ENCODE assay signal across 8 cellular contexts in genomic region chr2:132038883-132039235, GRCh38.
A peak's percentile ranks its signal among the peaks of the same experiment; 100 is the strongest.
DNase-seq lines count a peak whose midpoint lies in the region; TF ChIP-seq lines count a peak whose summit lies in the region.
"Not testable (repeated sequence)": the region's sequence is repeated elsewhere in the genome, so short reads cannot be mapped to it uniquely, and the experiment has no call there.

No MANE protein-coding gene starts in this region.

- H3K27ac Mint-ChIP-seq in IgD-negative memory B cell: not testable (repeated sequence)

- not testable (repeated sequence) for H3K27ac ChIP-seq in BLaER1; brain microvascular endothelial cell; osteoblast (ENCODE audit: low read depth, low read length); suprapubic skin
- H3K27ac ChIP-seq in WERI-Rb-1: peak overlapping the region; percentile 61; the same call in 1 of the 2 replicates

- H3K36me3 Mint-ChIP-seq in IgD-negative memory B cell: not testable (repeated sequence)

- not testable (repeated sequence) for TF ChIP-seq CTCF in WERI-Rb-1 (IDR thresholded peaks at IDR 0.05; ENCODE audit: low read depth, low read length); brain microvascular endothelial cell (IDR thresholded peaks at IDR 0.05; ENCODE audit: low read depth, low read length, missing control alignments); fibroblast of the aortic adventitia (IDR thresholded peaks at IDR 0.05; ENCODE audit: insufficient read depth, low read length); lower leg skin (IDR thresholded peaks at IDR 0.05); osteoblast (IDR thresholded peaks at IDR 0.05; ENCODE audit: extremely low read depth, low read depth, low read length); suprapubic skin (IDR thresholded peaks at IDR 0.05)

- H3K79me2 ChIP-seq in osteoblast (ENCODE audit: insufficient read depth, low read length): not testable (repeated sequence)

- H3K4me3 Mint-ChIP-seq in IgD-negative memory B cell: peak overlapping the region in 3 of 4 donors; percentile 68 to 79 (median 79)

- not testable (repeated sequence) for H3K9me3 ChIP-seq in BLaER1; WERI-Rb-1 (ENCODE audit: severe bottlenecking); osteoblast (ENCODE audit: low read depth, low read length); suprapubic skin

- in situ Hi-C loops in brain microvascular endothelial cell (cut with HindIII; ENCODE audit: low pct_ligation_motif_present, low sequenced_read_pairs): not testable (repeated sequence)

- not testable (repeated sequence) for H3K9ac ChIP-seq in BLaER1

- not testable (repeated sequence) for DNase-seq in WERI-Rb-1; brain microvascular endothelial cell; fibroblast of the aortic adventitia (ENCODE audit: low read depth); lower leg skin (ENCODE audit: low spot score in 2 of 2); osteoblast (ENCODE audit: insufficient read length, low spot score, missing footprints); suprapubic skin (ENCODE audit: low spot score in 2 of 2)

- peak overlapping the region; percentile 93 for H3K4me2 ChIP-seq in BLaER1
- H3K4me2 ChIP-seq in osteoblast (ENCODE audit: insufficient read depth, low read length): peak overlapping the region; percentile 70

- H3K36me3 ChIP-seq in BLaER1; WERI-Rb-1; brain microvascular endothelial cell (replicated peaks); osteoblast (ENCODE audit: insufficient read depth, low read length); suprapubic skin: not testable (repeated sequence)

- H3K4me1 ChIP-seq in BLaER1; osteoblast (ENCODE audit: insufficient read depth, low read length): not testable (repeated sequence)
- H3K4me1 ChIP-seq in suprapubic skin: peaks cover 14% of the 10 kb centered on the region

- WGBS in lower leg skin, 2 donors: 3 to 6% methylated on average over 1 of the region's 1 CpG
- 7% methylated on average over 1 of the region's 1 CpG for WGBS in suprapubic skin

- not testable (repeated sequence) for H2AFZ ChIP-seq in osteoblast (ENCODE audit: low read length)

- not testable (repeated sequence) for H3K9me3 Mint-ChIP-seq in IgD-negative memory B cell

- intact Hi-C loops in lower leg skin (cut with DNase I; ENCODE audit: low total_unique reads): not testable (repeated sequence)

- not testable (repeated sequence) for TF ChIP-seq EP300 in suprapubic skin (IDR thresholded peaks at IDR 0.05)

- TF ChIP-seq POLR2A in lower leg skin (IDR thresholded peaks at IDR 0.05); suprapubic skin (IDR thresholded peaks at IDR 0.05): not testable (repeated sequence)

- peaks cover 17% of the 10 kb centered on the region for H3K27me3 Mint-ChIP-seq in IgD-negative memory B cell

- H3K27me3 ChIP-seq in BLaER1 (peaks cover 48% of the 10 kb centered on the region), osteoblast (ENCODE audit: insufficient read depth, low read length) (peaks cover 27% of the 10 kb centered on the region), suprapubic skin (peaks cover 41% of the 10 kb centered on the region)
- not testable (repeated sequence) for H3K27me3 ChIP-seq in WERI-Rb-1 (ENCODE audit: insufficient read depth, low read depth, severe bottlenecking); brain microvascular endothelial cell (replicated peaks)

- H3K4me1 Mint-ChIP-seq in IgD-negative memory B cell: not testable (repeated sequence)

- H3K4me3 ChIP-seq in BLaER1: peak overlapping the region; percentile 68
- peak overlapping the region; percentile 74 for H3K4me3 ChIP-seq in WERI-Rb-1 (ENCODE audit: low read depth, low read length)
- H3K4me3 ChIP-seq in brain microvascular endothelial cell (ENCODE audit: low read depth, low read length): peak overlapping the region; percentile 45
- peak overlapping the region; percentile 40 for H3K4me3 ChIP-seq in fibroblast of the aortic adventitia (ENCODE audit: low read depth, low read length)
- H3K4me3 ChIP-seq in lower leg skin (ENCODE audit: low read depth, poor library complexity, severe bottlenecking): peak overlapping the region; percentile 18
- peak overlapping the region; percentile 62 for H3K4me3 ChIP-seq in osteoblast (ENCODE audit: insufficient read depth, low read length)
- H3K4me3 ChIP-seq in suprapubic skin: peak overlapping the region; percentile 52

- not testable (repeated sequence) for H4K20me1 ChIP-seq in BLaER1; osteoblast (ENCODE audit: insufficient read depth, low read length)

Comparison
In these comparisons a context has a peak if more than half of its experiments do, and no peak if none do; other contexts are left out.
1. H3K4me3 ChIP-seq: peak in every context shown above with its lines; median percentile 74 in WERI-Rb-1; 68 in BLaER1; 62 in osteoblast; 52 in suprapubic skin; 45 in brain microvascular endothelial cell; 40 in fibroblast of the aortic adventitia; 18 in lower leg skin.